ENCODE assay signal across 1 cellular context in the genomic region with DNA sequence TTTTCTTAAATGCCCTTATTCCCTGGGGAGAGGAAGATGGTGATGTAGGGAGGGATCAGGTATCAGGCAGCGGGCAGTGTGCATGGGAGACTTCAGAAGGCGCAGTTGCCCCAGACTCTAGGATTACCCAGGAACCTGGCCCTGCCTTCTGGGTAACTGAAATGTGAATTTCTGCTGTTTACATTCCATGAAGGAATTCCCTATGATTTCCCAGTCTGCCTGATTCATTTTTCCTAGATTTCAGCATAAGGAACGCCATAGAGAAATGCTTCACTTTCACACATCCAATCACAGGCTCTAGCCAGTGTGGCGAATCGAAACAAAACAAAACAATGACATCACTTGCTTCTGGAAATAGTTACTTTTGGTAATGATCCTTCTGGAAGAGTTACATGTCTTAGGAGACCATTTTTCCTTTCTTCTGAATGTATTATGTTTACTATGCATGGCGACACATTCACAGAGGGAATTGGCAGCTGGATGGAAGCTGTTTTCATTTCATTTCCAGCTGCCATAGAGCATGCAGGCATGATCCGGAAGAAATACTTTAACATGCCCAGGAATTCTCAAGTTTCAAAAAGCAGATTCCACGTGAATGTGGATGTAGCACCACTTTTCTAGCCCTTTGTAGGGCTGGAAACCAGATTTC.
TF ChIP-seq lines count a peak whose summit lies in the region.

No MANE protein-coding gene starts in this region.

TF ChIP-seq in HepG2, 621 proteins besides CTCF, POLR2A, EP300 and RAD21:
- TF ChIP-seq, protein P1, sequence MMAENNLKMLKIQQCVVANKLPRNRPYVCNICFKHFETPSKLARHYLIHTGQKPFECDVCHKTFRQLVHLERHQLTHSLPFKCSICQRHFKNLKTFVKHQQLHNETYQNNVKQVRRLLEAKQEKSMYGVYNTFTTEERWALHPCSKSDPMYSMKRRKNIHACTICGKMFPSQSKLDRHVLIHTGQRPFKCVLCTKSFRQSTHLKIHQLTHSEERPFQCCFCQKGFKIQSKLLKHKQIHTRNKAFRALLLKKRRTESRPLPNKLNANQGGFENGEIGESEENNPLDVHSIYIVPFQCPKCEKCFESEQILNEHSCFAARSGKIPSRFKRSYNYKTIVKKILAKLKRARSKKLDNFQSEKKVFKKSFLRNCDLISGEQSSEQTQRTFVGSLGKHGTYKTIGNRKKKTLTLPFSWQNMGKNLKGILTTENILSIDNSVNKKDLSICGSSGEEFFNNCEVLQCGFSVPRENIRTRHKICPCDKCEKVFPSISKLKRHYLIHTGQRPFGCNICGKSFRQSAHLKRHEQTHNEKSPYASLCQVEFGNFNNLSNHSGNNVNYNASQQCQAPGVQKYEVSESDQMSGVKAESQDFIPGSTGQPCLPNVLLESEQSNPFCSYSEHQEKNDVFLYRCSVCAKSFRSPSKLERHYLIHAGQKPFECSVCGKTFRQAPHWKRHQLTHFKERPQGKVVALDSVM (CRISPR knock-in tag; IDR thresholded peaks at IDR 0.05): 0 out of 2 replicates have a peak, but pooled peaks have one; percentile 22
- TF ChIP-seq ZNF276 (CRISPR knock-in tag; IDR thresholded peaks at IDR 0.05; ENCODE audit: low read depth) (0 out of 2 replicates have a peak, but pooled peaks have one; percentile 3), EHMT2 (IDR thresholded peaks at IDR 0.05; ENCODE audit: borderline replicate concordance, low read depth, low read length) (0 out of 2 replicates have a peak, but pooled peaks have one; percentile 67), CREM (IDR thresholded peaks at IDR 0.05) (0 out of 2 replicates have a peak, but pooled peaks have one; percentile 24), CREM (CRISPR knock-in tag; IDR thresholded peaks at IDR 0.05) (no peak), TARDBP (CRISPR knock-in tag; IDR thresholded peaks at IDR 0.05) (0 out of 2 replicates have a peak, but pooled peaks have one; percentile 1), MAZ (IDR thresholded peaks at IDR 0.05; ENCODE audit: borderline replicate concordance, low read depth, low read length) (no peak), MAZ (CRISPR knock-in tag; IDR thresholded peaks at IDR 0.05; ENCODE audit: low read depth) (0 out of 2 replicates have a peak, but pooled peaks have one; percentile 6), E2F1 (CRISPR knock-in tag; IDR thresholded peaks at IDR 0.05) (no peak), ZNF567 (CRISPR knock-in tag; IDR thresholded peaks at IDR 0.05; ENCODE audit: borderline replicate concordance) (peak; percentile 75; the same call in 1 of the 2 replicates), TBP (CRISPR knock-in tag; IDR thresholded peaks at IDR 0.05) (no peak), ZNF615 (CRISPR knock-in tag; IDR thresholded peaks at IDR 0.05; ENCODE audit: borderline replicate concordance) (peak; percentile 38; the same call in 1 of the 2 replicates), ZNF766 (CRISPR knock-in tag; IDR thresholded peaks at IDR 0.05; ENCODE audit: borderline replicate concordance) (no peak), ATF7 (IDR thresholded peaks at IDR 0.05) (peak; percentile 78), ATF7 (CRISPR knock-in tag; IDR thresholded peaks at IDR 0.05) (no peak), ZNF501 (CRISPR knock-in tag; IDR thresholded peaks at IDR 0.05) (peak; percentile 2; the same call in 1 of the 2 replicates), GFI1 (CRISPR knock-in tag; IDR thresholded peaks at IDR 0.05; ENCODE audit: borderline replicate concordance) (peak; percentile 68; the same call in 1 of the 2 replicates), ZNF34 (CRISPR knock-in tag; IDR thresholded peaks at IDR 0.05; ENCODE audit: borderline replicate concordance) (0 out of 2 replicates have a peak, but pooled peaks have one; percentile 3), ZSCAN31 (CRISPR knock-in tag; IDR thresholded peaks at IDR 0.05; ENCODE audit: low read depth) (0 out of 2 replicates have a peak, but pooled peaks have one; percentile 33), STAT6 (CRISPR knock-in tag; IDR thresholded peaks at IDR 0.05; ENCODE audit: borderline replicate concordance) (0 out of 2 replicates have a peak, but pooled peaks have one; percentile 36), FOXA1 (IDR thresholded peaks at IDR 0.05) (no peak), FOXA1 (CRISPR knock-in tag; IDR thresholded peaks at IDR 0.05) (peak; percentile 14; the same call in 1 of the 2 replicates), SP4 (CRISPR knock-in tag; IDR thresholded peaks at IDR 0.05) (0 out of 2 replicates have a peak, but pooled peaks have one; percentile 30)
- TF ChIP-seq, protein P2, sequence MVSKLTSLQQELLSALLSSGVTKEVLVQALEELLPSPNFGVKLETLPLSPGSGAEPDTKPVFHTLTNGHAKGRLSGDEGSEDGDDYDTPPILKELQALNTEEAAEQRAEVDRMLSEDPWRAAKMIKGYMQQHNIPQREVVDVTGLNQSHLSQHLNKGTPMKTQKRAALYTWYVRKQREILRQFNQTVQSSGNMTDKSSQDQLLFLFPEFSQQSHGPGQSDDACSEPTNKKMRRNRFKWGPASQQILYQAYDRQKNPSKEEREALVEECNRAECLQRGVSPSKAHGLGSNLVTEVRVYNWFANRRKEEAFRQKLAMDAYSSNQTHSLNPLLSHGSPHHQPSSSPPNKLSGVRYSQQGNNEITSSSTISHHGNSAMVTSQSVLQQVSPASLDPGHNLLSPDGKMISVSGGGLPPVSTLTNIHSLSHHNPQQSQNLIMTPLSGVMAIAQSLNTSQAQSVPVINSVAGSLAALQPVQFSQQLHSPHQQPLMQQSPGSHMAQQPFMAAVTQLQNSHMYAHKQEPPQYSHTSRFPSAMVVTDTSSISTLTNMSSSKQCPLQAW (CRISPR knock-in tag; IDR thresholded peaks at IDR 0.05): peak; percentile 1; the same call in 1 of the 2 replicates
- TF ChIP-seq, protein P3, sequence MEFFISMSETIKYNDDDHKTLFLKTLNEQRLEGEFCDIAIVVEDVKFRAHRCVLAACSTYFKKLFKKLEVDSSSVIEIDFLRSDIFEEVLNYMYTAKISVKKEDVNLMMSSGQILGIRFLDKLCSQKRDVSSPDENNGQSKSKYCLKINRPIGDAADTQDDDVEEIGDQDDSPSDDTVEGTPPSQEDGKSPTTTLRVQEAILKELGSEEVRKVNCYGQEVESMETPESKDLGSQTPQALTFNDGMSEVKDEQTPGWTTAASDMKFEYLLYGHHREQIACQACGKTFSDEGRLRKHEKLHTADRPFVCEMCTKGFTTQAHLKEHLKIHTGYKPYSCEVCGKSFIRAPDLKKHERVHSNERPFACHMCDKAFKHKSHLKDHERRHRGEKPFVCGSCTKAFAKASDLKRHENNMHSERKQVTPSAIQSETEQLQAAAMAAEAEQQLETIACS (CRISPR knock-in tag; IDR thresholded peaks at IDR 0.05): no peak
- TF ChIP-seq, protein P4, sequence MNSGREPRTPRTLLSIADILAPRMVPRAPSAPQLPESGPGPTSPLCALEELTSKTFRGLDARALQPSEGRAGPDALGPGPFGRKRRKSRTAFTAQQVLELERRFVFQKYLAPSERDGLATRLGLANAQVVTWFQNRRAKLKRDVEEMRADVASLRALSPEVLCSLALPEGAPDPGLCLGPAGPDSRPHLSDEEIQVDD (CRISPR knock-in tag; IDR thresholded peaks at IDR 0.05; ENCODE audit: borderline replicate concordance): no peak
- TF ChIP-seq, protein P5, sequence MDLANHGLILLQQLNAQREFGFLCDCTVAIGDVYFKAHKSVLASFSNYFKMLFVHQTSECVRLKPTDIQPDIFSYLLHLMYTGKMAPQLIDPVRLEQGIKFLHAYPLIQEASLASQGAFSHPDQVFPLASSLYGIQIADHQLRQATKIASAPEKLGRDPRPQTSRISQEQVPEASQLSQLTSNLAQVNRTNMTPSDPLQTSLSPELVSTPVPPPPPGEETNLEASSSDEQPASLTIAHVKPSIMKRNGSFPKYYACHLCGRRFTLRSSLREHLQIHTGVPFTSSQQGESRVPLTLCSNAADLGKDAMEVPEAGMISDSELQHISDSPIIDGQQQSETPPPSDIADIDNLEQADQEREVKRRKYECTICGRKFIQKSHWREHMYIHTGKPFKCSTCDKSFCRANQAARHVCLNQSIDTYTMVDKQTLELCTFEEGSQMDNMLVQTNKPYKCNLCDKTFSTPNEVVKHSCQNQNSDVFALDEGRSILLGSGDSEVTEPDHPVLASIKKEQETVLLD (CRISPR knock-in tag; IDR thresholded peaks at IDR 0.05; ENCODE audit: low read depth): 0 out of 2 replicates have a peak, but pooled peaks have one; percentile 32
